In the genomic region with DNA sequence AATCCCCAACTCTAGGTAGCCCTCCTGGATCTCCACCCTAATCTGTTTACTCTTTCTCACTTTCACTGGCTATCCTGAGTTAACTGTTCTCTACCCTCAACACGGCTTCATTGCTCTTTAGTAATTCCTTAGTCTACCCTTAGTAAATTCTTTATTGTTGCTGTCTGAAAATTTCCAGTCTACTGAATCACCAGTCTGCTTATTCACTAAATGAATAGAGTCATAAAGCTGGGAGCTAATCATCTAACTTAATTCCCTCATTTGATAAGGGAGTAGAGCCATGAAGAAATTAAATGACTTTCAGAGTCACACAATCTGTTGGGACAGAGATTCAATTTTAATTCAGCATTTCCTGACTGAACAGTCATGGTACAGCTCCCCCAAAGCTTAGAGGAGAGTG, we compare ENCODE assay signal across 28 cellular contexts. TPM values are rescaled to one million over a fixed set of nuclear protein-coding genes. Genes with fewer than 3 reads are reported as not detected.
"Had no signal": no experiment of that assay in that cellular context is flagged by ENCODE, and none has a peak within 500 bp of the region (broad histone marks: within the 10 kb centered on the region; RNA-seq: fewer than 3 reads in every experiment).

No MANE protein-coding gene starts in this region.

- ATAC-seq: activated naive CD8-positive, alpha-beta T cell treated with anti-CD3 and anti-CD28 coated beads, Interleukin-2, amount 50 U/mL, for 24 hours; foreskin keratinocyte; left lung; naive thymus-derived CD4-positive, alpha-beta T cell; stimulated activated memory B cell treated with anti-CD40 and anti-IgM and Interleukin-4, amounts not matched to agents 10 μg/mL and 1 μg/mL and 100 μg/mL, for 72 hours had no signal

- H3K9me3 ChIP-seq: uterus had no signal

- H3K4me3 ChIP-seq: left lung, right atrium auricular region, uterus had no signal

- H3K4me1 Mint-ChIP-seq: naive thymus-derived CD4-positive, alpha-beta T cell; neural crest cell; stimulated activated memory B cell treated with anti-CD40 and anti-IgM and Interleukin-4, amounts not matched to agents 10 μg/mL and 1 μg/mL and 100 μg/mL, for 72 hours had no signal

- DNase-seq: activated CD4-positive, alpha-beta memory T cell treated with anti-CD3 and anti-CD28 coated beads for 36 hours; activated CD4-positive, alpha-beta T cell treated with anti-CD3 and anti-CD28 coated beads for 48 hours; activated CD4-positive, CD25-positive, alpha-beta regulatory T cell; activated gamma-delta T cell; activated naive CD4-positive, alpha-beta T cell treated with anti-CD3 and anti-CD28 coated beads, Interleukin-2, amount 50 U/mL, for 16 hours; activated naive CD8-positive, alpha-beta T cell treated with anti-CD3 and anti-CD28 coated beads, Interleukin-2, amount 50 U/mL, for 24 hours; anterior cingulate cortex; brain microvascular endothelial cell; central memory CD4-positive, alpha-beta T cell; dermis blood vessel endothelial cell; effector CD8-positive, alpha-beta T cell; foreskin keratinocyte; kidney; left lung; naive thymus-derived CD4-positive, alpha-beta T cell; occipital lobe; stimulated activated CD4-positive, alpha-beta T cell treated with anti-CD3 and anti-CD28 coated beads, Interleukin-2, amount 100 ng/mL, for 24 hours; T1000; trophoblast cell; uterus had no signal

- H3K27me3 Mint-ChIP-seq: activated CD4-positive, alpha-beta memory T cell treated with anti-CD3 and anti-CD28 coated beads for 36 hours; activated naive CD8-positive, alpha-beta T cell treated with anti-CD3 and anti-CD28 coated beads, Interleukin-2, amount 50 U/mL, for 24 hours; naive thymus-derived CD4-positive, alpha-beta T cell; progenitor cell of endocrine pancreas; stimulated activated memory B cell treated with anti-CD40 and anti-IgM and Interleukin-4, amounts not matched to agents 10 μg/mL and 1 μg/mL and 100 μg/mL, for 72 hours had no signal

- H3K27ac ChIP-seq: brain microvascular endothelial cell, foreskin keratinocyte, left lung, right atrium auricular region, uterus had no signal

- H3K27ac Mint-ChIP-seq: activated CD4-positive, alpha-beta memory T cell treated with anti-CD3 and anti-CD28 coated beads for 36 hours; activated naive CD8-positive, alpha-beta T cell treated with anti-CD3 and anti-CD28 coated beads, Interleukin-2, amount 50 U/mL, for 24 hours; activated T-helper 1 cell treated with anti-CD3 and anti-CD28 coated beads, Interleukin-12 subunit alpha, Interleukin-12 subunit beta, Interleukin-2, Interleukin-4 antibody, amounts not matched to agents 30 ng/mL and 10 ng/mL and 1 ng/mL, durations not matched to agents 14 hours and 24 hours and 36 hours; progenitor cell of endocrine pancreas; stimulated activated memory B cell treated with anti-CD40 and anti-IgM and Interleukin-4, amounts not matched to agents 10 μg/mL and 1 μg/mL and 100 μg/mL, for 72 hours; T-helper 1 cell treated with Interleukin-12 subunit alpha and Interleukin-12 subunit beta and Interleukin-4 antibody, amounts not matched to agents 30 μg/mL and 1 μg/mL, for 36 hours had no signal

- FAIRE-seq: kidney had no signal

- H3K36me3 ChIP-seq: brain microvascular endothelial cell, right atrium auricular region, uterus had no signal

- H3K27me3 ChIP-seq: brain microvascular endothelial cell, foreskin keratinocyte, left lung, right atrium auricular region, uterus had no signal

- H3K4me1 ChIP-seq: left lung, right atrium auricular region, uterus had no signal

- H3K4me3 Mint-ChIP-seq: activated CD4-positive, alpha-beta memory T cell treated with anti-CD3 and anti-CD28 coated beads for 36 hours; activated naive CD8-positive, alpha-beta T cell treated with anti-CD3 and anti-CD28 coated beads, Interleukin-2, amount 50 U/mL, for 24 hours; activated T-helper 1 cell treated with anti-CD3 and anti-CD28 coated beads, Interleukin-12 subunit alpha, Interleukin-12 subunit beta, Interleukin-2, Interleukin-4 antibody, amounts not matched to agents 30 ng/mL and 10 ng/mL and 1 ng/mL, durations not matched to agents 14 hours and 24 hours and 36 hours; naive thymus-derived CD4-positive, alpha-beta T cell; neural crest cell; stimulated activated memory B cell treated with anti-CD40 and anti-IgM and Interleukin-4, amounts not matched to agents 10 μg/mL and 1 μg/mL and 100 μg/mL, for 72 hours; T-helper 1 cell treated with Interleukin-12 subunit alpha and Interleukin-12 subunit beta and Interleukin-4 antibody, amounts not matched to agents 30 μg/mL and 1 μg/mL, for 36 hours had no signal

RNA-seq across cellular contexts. Expression of a gene that starts 47.9 kb away (rescaled TPM):
- total RNA-seq: activated CD4-positive, alpha-beta memory T cell treated with anti-CD3 and anti-CD28 coated beads for 36 hours; activated T-helper 1 cell treated with anti-CD3 and anti-CD28 coated beads, Interleukin-12 subunit alpha, Interleukin-12 subunit beta, Interleukin-2, Interleukin-4 antibody, amounts not matched to agents 30 ng/mL and 10 ng/mL and 1 ng/mL, durations not matched to agents 14 hours and 24 hours and 36 hours; dermis blood vessel endothelial cell; foreskin keratinocyte; glomerular endothelial cell; lung microvascular endothelial cell had no signal
- polyA plus RNA-seq: foreskin keratinocyte had no signal
